8 cellular contexts compared by ENCODE assay signal in genomic region chr15:60359738-60360137, GRCh38. TPM values are rescaled to one million over a fixed set of nuclear protein-coding genes. Genes with fewer than 3 reads are reported as not detected.
A peak's percentile ranks its signal among the peaks of the same experiment; 100 is the strongest.
DNase-seq lines count a peak whose midpoint lies in the region; ATAC-seq and TF ChIP-seq lines count a peak whose summit lies in the region.
"Not testable (repeated sequence)": the region's sequence is repeated elsewhere in the genome, so short reads cannot be mapped to it uniquely, and the experiment has no call there.

No MANE protein-coding gene starts in this region.

- TF ChIP-seq POLR2A in right lobe of liver (IDR thresholded peaks at IDR 0.05): not testable (repeated sequence)

- H3K27me3 Mint-ChIP-seq in activated T-helper 17 cell treated with anti-CD3 and anti-CD28 coated beads, Interleukin-2, amount 50 U/mL, for 72 hours: not testable (repeated sequence)

- ATAC-seq in SK-N-SH treated with all-trans-retinoic acid at 6 μM for 48 hours (peak; percentile 42), right lobe of liver (peak; percentile 64 to 86 (median 84))
- not testable (repeated sequence) for ATAC-seq in activated T-helper 17 cell treated with anti-CD3 and anti-CD28 coated beads, Interleukin-2, amount 50 U/mL, for 72 hours (replicated peaks)

- WGBS in right lobe of liver (ENCODE audit: insufficient coverage, low coverage, low lambda C conversion rate, missing lambda C conversion rate): 58% methylated on average over 8 of the region's 10 CpGs

- not testable (repeated sequence) for H3K4me3 ChIP-seq in right lobe of liver

- H3K27ac ChIP-seq in epithelial cell of prostate: peak overlapping the region; percentile 78
- H3K27ac ChIP-seq in right lobe of liver: not testable (repeated sequence)

- not testable (repeated sequence) for H3K9me3 ChIP-seq in right lobe of liver

- peaks cover 29% of the 10 kb centered on the region for H3K4me1 Mint-ChIP-seq in activated T-helper 17 cell treated with anti-CD3 and anti-CD28 coated beads, Interleukin-2, amount 50 U/mL, for 72 hours

- H3K9me3 Mint-ChIP-seq in activated T-helper 17 cell treated with anti-CD3 and anti-CD28 coated beads, Interleukin-2, amount 50 U/mL, for 72 hours: not testable (repeated sequence)

- H3K36me3 ChIP-seq in right lobe of liver: peaks cover 7 to 59% (median 14%) of the 10 kb centered on the region in 4 donors

- not testable (repeated sequence) for H3K4me1 ChIP-seq in right lobe of liver

- TF ChIP-seq CTCF in GM20000 (IDR thresholded peaks at IDR 0.05; ENCODE audit: extremely low read depth, missing control alignments) (peak; percentile 37), right lobe of liver (IDR thresholded peaks at IDR 0.05) (peak; percentile 58 to 71 (median 63))

- peak; percentile 89 for DNase-seq in Ammon's horn (ENCODE audit: low spot score)
- peak; percentile 65 for DNase-seq in GM20000 (ENCODE audit: low spot score)
- DNase-seq in NCI-H2029 (lab: John Stamatoyannopoulos, UW): peak; percentile 27
- DNase-seq in epithelial cell of prostate (ENCODE audit: low read depth, low spot score); right lobe of liver: not testable (repeated sequence)
- peak; percentile 6 to 25 for DNase-seq in stimulated activated CD4-positive, alpha-beta T cell treated with anti-CD3 and anti-CD28 coated beads, Interleukin-15, amount 100 ng/mL, for 48 hours (ENCODE audit: low read depth in 2 of 2)

- H3K36me3 Mint-ChIP-seq in activated T-helper 17 cell treated with anti-CD3 and anti-CD28 coated beads, Interleukin-2, amount 50 U/mL, for 72 hours (ENCODE audit: low read depth): peaks cover 100% of the 10 kb centered on the region

- H3K27me3 ChIP-seq in right lobe of liver: not testable (repeated sequence)

- intact Hi-C loops in right lobe of liver (cut with DNase I): not testable (repeated sequence)

- H3K27ac Mint-ChIP-seq in activated T-helper 17 cell treated with anti-CD3 and anti-CD28 coated beads, Interleukin-2, amount 50 U/mL, for 72 hours: peak overlapping the region; percentile 32

- H3K4me3 Mint-ChIP-seq in activated T-helper 17 cell treated with anti-CD3 and anti-CD28 coated beads, Interleukin-2, amount 50 U/mL, for 72 hours: not testable (repeated sequence)

RNA-seq across cellular contexts. Expression of gene ANXA2, which starts 38.0 kb away (rescaled TPM):
- 100 to 1,000 TPM; 120 to 420 TPM for total RNA-seq in activated T-helper 17 cell treated with anti-CD3 and anti-CD28 coated beads, Interleukin-2, amount 50 U/mL, for 72 hours
- 100 to 1,000 TPM in 3 of 6 experiments, 10 to 100 TPM in 3; 62.2 to 419 (median 178) TPM for total RNA-seq in right lobe of liver
